In the genomic region with DNA sequence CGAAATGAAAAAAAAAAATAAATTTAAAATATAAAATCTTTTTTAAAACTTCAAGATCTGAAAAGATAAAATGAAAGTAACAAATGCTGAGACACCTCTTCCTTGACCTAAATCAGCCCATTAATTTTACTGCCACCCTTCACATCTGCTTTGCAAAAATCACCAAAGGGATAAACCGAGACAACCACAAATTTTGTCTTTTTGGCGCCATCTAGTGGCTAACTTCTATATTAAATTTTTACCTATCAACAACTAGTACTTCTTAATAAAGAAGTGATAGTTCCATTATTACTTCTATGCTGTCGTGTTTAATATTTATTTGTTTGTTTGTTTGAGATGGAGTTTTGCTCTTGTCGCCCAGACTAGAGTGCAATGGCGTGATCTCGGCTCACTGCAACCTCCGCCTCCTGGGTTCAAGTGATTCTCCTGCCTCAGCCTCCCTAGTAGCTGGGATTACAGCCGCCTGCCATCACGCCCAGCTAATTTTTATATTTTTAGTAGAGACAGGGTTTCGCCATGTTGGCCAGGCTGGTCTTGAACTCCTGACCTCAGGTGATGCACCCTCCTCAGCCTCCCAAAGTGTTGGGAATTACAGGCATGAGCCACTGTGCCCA, we compare ENCODE assay signal across 8 cellular contexts. TPM values are rescaled to one million over a fixed set of nuclear protein-coding genes. Genes with fewer than 3 reads are reported as not detected.
A peak's percentile ranks its signal among the peaks of the same experiment; 100 is the strongest.
DNase-seq lines count a peak whose midpoint lies in the region; ATAC-seq and TF ChIP-seq lines count a peak whose summit lies in the region.
"Not testable (repeated sequence)": the region's sequence is repeated elsewhere in the genome, so short reads cannot be mapped to it uniquely, and the experiment has no call there.

No MANE protein-coding gene starts in this region.

- not testable (repeated sequence) for H3K4me3 Mint-ChIP-seq in activated T-cell treated with anti-CD3 and anti-CD28 coated beads, Interleukin-2, amount 50 U/mL, for 72 hours

- not testable (repeated sequence) for ATAC-seq in activated T-cell treated with anti-CD3 and anti-CD28 coated beads, Interleukin-2, amount 50 U/mL, for 72 hours (replicated peaks in 1 of 2); lung (ENCODE audit: insufficient read depth, low FRiP score)

- not testable (repeated sequence) for H3K36me3 ChIP-seq in lung (ENCODE audit: control insufficient read depth in 2 of 2, insufficient read depth in 2 of 2, low read length in 2 of 2)
- peaks cover 0 to 23% (median 0%) of the 10 kb centered on the region in 3 donors for H3K36me3 ChIP-seq in tibial nerve

- H3K27ac ChIP-seq in lung (ENCODE audit: low read depth in 1 of 2, low read length in 1 of 2); tibial nerve: not testable (repeated sequence)

- H3K9me3 ChIP-seq in lung (ENCODE audit: control insufficient read depth in 2 of 2, insufficient read depth in 1 of 2, low read length in 1 of 2); tibial nerve: not testable (repeated sequence)

- H3K4me1 Mint-ChIP-seq in activated T-cell treated with anti-CD3 and anti-CD28 coated beads, Interleukin-2, amount 50 U/mL, for 72 hours (ENCODE audit: low read depth), result not testable (repeated sequence)

- H3K9me3 Mint-ChIP-seq in activated T-cell treated with anti-CD3 and anti-CD28 coated beads, Interleukin-2, amount 50 U/mL, for 72 hours, result not testable (repeated sequence)

- not testable (repeated sequence) for H3K27me3 ChIP-seq in lung (ENCODE audit: control insufficient read depth, insufficient read depth); tibial nerve

- DNase-seq in DMS 273 treated with DMSO at 0.1 percent for 48 hours (lab: John Stamatoyannopoulos, UW) (peak; percentile 16), HCEC 1CT (peak; percentile 53), NCI-H1417 treated with DMSO at 0.1 percent for 48 hours (lab: John Stamatoyannopoulos, UW) (peak; percentile 16), OCI-M1 (lab: John Stamatoyannopoulos, UW) (peak; percentile 60), fibroblast of gingiva (ENCODE audit: low read depth) (peak; percentile 27)
- DNase-seq in activated T-cell treated with anti-CD3 and anti-CD28 coated beads, Interleukin-2, amount 50 U/mL, for 72 hours, result peak; percentile 2 to 10
- DNase-seq in lung (ENCODE audit: low spot score); tibial nerve (ENCODE audit: low spot score in 2 of 2): not testable (repeated sequence)

- not testable (repeated sequence) for TF ChIP-seq POLR2A in tibial nerve (IDR thresholded peaks at IDR 0.05)

- TF ChIP-seq EP300 in tibial nerve (IDR thresholded peaks at IDR 0.05), result not testable (repeated sequence)

- not testable (repeated sequence) for H3K4me1 ChIP-seq in lung (ENCODE audit: control insufficient read depth in 2 of 2, insufficient read depth in 2 of 2, low read length in 2 of 2); tibial nerve

- H3K36me3 Mint-ChIP-seq in activated T-cell treated with anti-CD3 and anti-CD28 coated beads, Interleukin-2, amount 50 U/mL, for 72 hours (ENCODE audit: insufficient read depth in 2 of 2), result not testable (repeated sequence)

- not testable (repeated sequence) for H3K4me3 ChIP-seq in lung, tibial nerve

- H3K27me3 Mint-ChIP-seq in activated T-cell treated with anti-CD3 and anti-CD28 coated beads, Interleukin-2, amount 50 U/mL, for 72 hours (ENCODE audit: low read depth), result not testable (repeated sequence)

- H3K27ac Mint-ChIP-seq in activated T-cell treated with anti-CD3 and anti-CD28 coated beads, Interleukin-2, amount 50 U/mL, for 72 hours, result not testable (repeated sequence)

- WGBS in lung, 2 donors, result 49 to 60% methylated on average over 11 of the region's 11 CpGs
- 55 to 59% methylated on average over 11 of the region's 11 CpGs for WGBS in tibial nerve, 2 donors

- TF ChIP-seq CTCF in lung (IDR thresholded peaks at IDR 0.05; ENCODE audit: control extremely low read depth, extremely low read depth) (peak; percentile 11), tibial nerve (IDR thresholded peaks at IDR 0.05) (peak in 4 of 5 experiments; percentile 26 to 47 (median 34))

RNA-seq across cellular contexts. Expression of gene CYCS, which starts 35.0 kb away (rescaled TPM):
- 100 to 1,000 TPM; 147 to 158 TPM for total RNA-seq in activated T-cell treated with anti-CD3 and anti-CD28 coated beads, Interleukin-2, amount 50 U/mL, for 72 hours
- total RNA-seq in lung (10 to 100 TPM; 33.0 to 85.1 TPM), tibial nerve (10 to 100 TPM; 13.3 to 25.6 (median 23.4) TPM)
- 10 to 100 TPM; 46.7 to 76.3 TPM for polyA plus RNA-seq in lung
